ENCODE assay signal across 8 cellular contexts in the genomic region with DNA sequence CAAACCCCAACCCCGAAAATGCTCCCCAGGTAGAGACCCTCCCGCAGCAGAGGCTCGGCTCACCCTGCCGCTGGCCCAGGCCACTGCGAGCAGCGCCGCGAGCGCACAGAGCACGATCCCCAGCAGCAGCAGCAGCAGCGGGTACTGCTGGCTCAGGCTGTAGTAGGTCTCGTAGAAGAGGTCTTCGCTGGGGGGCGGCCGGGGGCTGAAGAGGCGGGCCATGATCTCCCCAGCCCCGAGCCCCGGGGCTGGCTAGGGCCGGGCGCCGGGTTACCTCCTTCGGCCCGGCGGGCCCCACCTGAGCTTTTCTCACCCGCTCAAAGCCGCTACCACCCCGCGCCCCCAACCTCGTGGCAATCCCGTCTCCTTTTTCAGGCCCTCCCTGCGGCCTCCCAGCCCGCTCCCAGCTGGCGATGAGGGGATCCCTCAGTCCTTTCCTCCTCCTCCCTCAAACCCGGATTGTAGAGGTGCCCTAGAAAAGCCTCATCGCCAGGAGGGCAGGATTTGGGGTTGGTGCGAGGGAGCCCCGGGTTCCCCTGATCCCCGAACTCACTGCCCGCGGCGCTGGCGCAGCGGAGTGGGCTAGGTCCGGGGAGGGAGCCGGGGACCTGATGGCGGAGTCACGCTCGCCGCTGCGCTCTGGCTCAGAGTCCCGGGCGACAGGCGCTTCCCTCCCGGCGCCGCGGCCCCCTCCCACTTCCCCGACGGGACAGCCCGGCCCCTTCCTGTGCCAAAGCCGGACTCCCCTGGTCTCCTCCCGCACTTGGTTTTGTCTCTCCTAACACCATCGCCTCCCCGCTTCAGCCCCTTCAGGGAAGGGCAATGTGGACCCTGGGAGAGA. TPM values are rescaled to one million over a fixed set of nuclear protein-coding genes. Genes with fewer than 3 reads are reported as not detected.
DNase-seq lines count a peak whose midpoint lies in the region; ATAC-seq and TF ChIP-seq lines count a peak whose summit lies in the region.

A gene (minus strand): TSS at position 641 of the 841 bp plus-strand sequence. CDS start 419 bp downstream, at position 222.

- peak within 1 kb of the TSS; percentile 51 for H3K4me3 Mint-ChIP-seq in progenitor cell of endocrine pancreas (ENCODE audit: low read depth)

- no peaks in the 10 kb centered on the region for H3K9me3 ChIP-seq in cardiac muscle cell (ENCODE audit: low read depth)

- peaks cover 95% of the 10 kb centered on the region for H3K27me3 Mint-ChIP-seq in progenitor cell of endocrine pancreas

- ATAC-seq in GM18858 (IDR thresholded peaks at IDR 0.05; ENCODE audit: unreplicated experiment) (no peak), HG03139 (IDR thresholded peaks at IDR 0.05; ENCODE audit: unreplicated experiment) (no peak)

- H3K4me1 ChIP-seq in cardiac muscle cell (ENCODE audit: low read depth), result peaks cover 7% of the 10 kb centered on the region

- peaks cover 4% of the 10 kb centered on the region for H3K4me1 Mint-ChIP-seq in progenitor cell of endocrine pancreas (ENCODE audit: low read depth)

- TF ChIP-seq CTCF in GM20000 (IDR thresholded peaks at IDR 0.05; ENCODE audit: extremely low read depth, missing control alignments), result no peak
- TF ChIP-seq CTCF in cardiac muscle cell (IDR thresholded peaks at IDR 0.05; ENCODE audit: low read depth, low read length), result no peak
- TF ChIP-seq CTCF in progenitor cell of endocrine pancreas (IDR thresholded peaks at IDR 0.05; ENCODE audit: unreplicated experiment), result no peak

- no peaks in the 10 kb centered on the region for H3K9me3 Mint-ChIP-seq in progenitor cell of endocrine pancreas (ENCODE audit: low read depth)

- peak within 1 kb of the TSS; percentile 23 for H3K4me3 ChIP-seq in cardiac muscle cell

- no peak within 1 kb of the TSS for H3K27ac ChIP-seq in cardiac muscle cell

- H3K27me3 ChIP-seq in cardiac muscle cell, result peaks cover 98% of the 10 kb centered on the region

- no peaks in the 10 kb centered on the region for H3K36me3 ChIP-seq in cardiac muscle cell

- H3K36me3 Mint-ChIP-seq in progenitor cell of endocrine pancreas (ENCODE audit: insufficient read depth), result no peaks in the 10 kb centered on the region

- DNase-seq in GM20000 (ENCODE audit: low spot score), result peak; percentile 39
- DNase-seq in activated T-cell treated with anti-CD3 and anti-CD28 coated beads, Interleukin-2, amount 50 U/mL, for 48 hours, result peak; percentile 47 to 57
- DNase-seq in cardiac muscle cell (ENCODE audit: low read depth in 1 of 2, low spot score in 1 of 2), result peak; percentile 15 to 25
- no peak for DNase-seq in progenitor cell of endocrine pancreas (ENCODE audit: low spot score, unreplicated experiment)
- DNase-seq in stimulated activated CD8-positive, alpha-beta memory T cell treated with anti-CD3 and anti-CD28 coated beads, Interleukin-4, amount 100 ng/mL, for 48 hours, result no peak
- DNase-seq in T1000 (lab: John Stamatoyannopoulos, UW), result no peak

- H3K27ac Mint-ChIP-seq in progenitor cell of endocrine pancreas, result no peak within 1 kb of the TSS

RNA-seq across cellular contexts. Expression of the gene that starts here (rescaled TPM):
- 0.35 and 1.5 TPM in 2 replicates for total RNA-seq in cardiac muscle cell
- 1.2 TPM in 1 of 2 replicates, not detected in the other for polyA plus RNA-seq in cardiac muscle cell
- 0.46 and 0.75 TPM in 2 replicates for total RNA-seq in progenitor cell of endocrine pancreas

Comparison
In these comparisons a context has a peak if more than half of its experiments do, and no peak if none do; other contexts are left out.
1. DNase-seq: peak in GM20000 (single experiment), activated T-cell treated with anti-CD3 and anti-CD28 coated beads, Interleukin-2, amount 50 U/mL, for 48 hours (2 of 2) and cardiac muscle cell (2 of 2); none in progenitor cell of endocrine pancreas (single experiment), stimulated activated CD8-positive, alpha-beta memory T cell treated with anti-CD3 and anti-CD28 coated beads, Interleukin-4, amount 100 ng/mL, for 48 hours (single experiment) and T1000 (single experiment).